In genomic region chr4:183026701-183027100, GRCh38 we compare ENCODE assay signal across 11 cellular contexts.
"Had no signal": no experiment of that assay in that cellular context is flagged by ENCODE, and none has a peak within 500 bp of the region (broad histone marks: within the 10 kb centered on the region; RNA-seq: fewer than 3 reads in every experiment).

No MANE protein-coding gene starts in this region.

- H3K4me3 ChIP-seq: GM23248, GM23338, HAP-1 had no signal

- H2AFZ ChIP-seq: GM23248, GM23338 had no signal

- H3K27ac ChIP-seq: GM23248 had no signal

- H3K9me3 ChIP-seq: HAP-1 had no signal

- FAIRE-seq: H1, H54 had no signal

- H3K4me2 ChIP-seq: GM23338 had no signal

- DNase-seq: GM23248, GOT3, H7, H9, HCEC 1CT, HFFc6 had no signal

- H3K36me3 ChIP-seq: HAP-1 had no signal

- H3K9ac ChIP-seq: GM23248 had no signal

- ATAC-seq: GM23338, HCT116 had no signal

- H3K4me1 ChIP-seq: HAP-1 had no signal
